In genomic region chr5:134113908-134114875, GRCh38 we compare ENCODE assay signal across 8 cellular contexts.
DNase-seq lines count a peak whose midpoint lies in the region; ATAC-seq and TF ChIP-seq lines count a peak whose summit lies in the region.

TSS of gene TCF7 (plus strand) at chr5:134114681. CDS start at chr5:134114907, 226 bp downstream.

- H3K4me3 ChIP-seq in ACC112 (ENCODE audit: low read depth, low read length) (peak within 1 kb of the TSS; percentile 90), choroid plexus epithelial cell (ENCODE audit: low read depth, low read length) (peak within 1 kb of the TSS; percentile 56)

- peak; percentile 64 for ATAC-seq in GM18520 (IDR thresholded peaks at IDR 0.05; ENCODE audit: unreplicated experiment)
- peak; percentile 61 for ATAC-seq in HG02973 (IDR thresholded peaks at IDR 0.05; ENCODE audit: unreplicated experiment)

- H3K79me2 ChIP-seq in ACC112 (ENCODE audit: control insufficient read depth, insufficient read depth, low read length, unreplicated experiment): no peaks in the 10 kb centered on the region

- no peak within 1 kb of the TSS for H3K27ac ChIP-seq in ACC112 (ENCODE audit: low read depth, low read length)

- TF ChIP-seq CTCF in choroid plexus epithelial cell (conservative IDR thresholded peaks at IDR 0.05; ENCODE audit: low read depth, low read length): no peak

- H3K27me3 ChIP-seq in ACC112 (ENCODE audit: insufficient read depth, low read length): peaks cover 11% of the 10 kb centered on the region; the same call in 1 of the 2 replicates

- no peaks in the 10 kb centered on the region for H3K36me3 ChIP-seq in ACC112 (ENCODE audit: insufficient read depth, low read length)

- DNase-seq in NCI-H2196 treated with DMSO at 0.1 percent for 48 hours (lab: John Stamatoyannopoulos, UW; ENCODE audit: unreplicated experiment) (peak; percentile 32), choroid plexus epithelial cell (ENCODE audit: low read depth) (peak; percentile 79), kidney tubule cell (ENCODE audit: low spot score) (peak; percentile 84)
- peak; percentile 67 for DNase-seq in activated CD4-positive, CD25-positive, alpha-beta regulatory T cell treated with anti-CD3 and anti-CD28 coated beads, Interleukin-2, amount 50 U/mL, for 72 hours
- peak; percentile 80 for DNase-seq in stimulated activated CD4-positive, alpha-beta T cell treated with anti-CD3 and anti-CD28 coated beads, Interleukin-15, amount 100 ng/mL, for 24 hours

- peak within 1 kb of the TSS; percentile 98 for H2AFZ ChIP-seq in ACC112 (ENCODE audit: low read length, unreplicated experiment)

- H3K4me1 ChIP-seq in ACC112 (ENCODE audit: control insufficient read depth, insufficient read depth, low read length, unreplicated experiment): peaks cover 16% of the 10 kb centered on the region

Comparison
In these comparisons a context has a peak if more than half of its experiments do, and no peak if none do; other contexts are left out.
1. DNase-seq: peak in every context shown above with its lines; median percentile 84 in kidney tubule cell; 80 in stimulated activated CD4-positive, alpha-beta T cell treated with anti-CD3 and anti-CD28 coated beads, Interleukin-15, amount 100 ng/mL, for 24 hours; 79 in choroid plexus epithelial cell; 67 in activated CD4-positive, CD25-positive, alpha-beta regulatory T cell treated with anti-CD3 and anti-CD28 coated beads, Interleukin-2, amount 50 U/mL, for 72 hours; 32 in NCI-H2196 treated with DMSO at 0.1 percent for 48 hours.